28 cellular contexts compared by ENCODE assay signal in genomic region chr3:56986347-56986746, GRCh38.
DNase-seq lines count a peak whose midpoint lies in the region; ATAC-seq and TF ChIP-seq lines count a peak whose summit lies in the region.
"Had no signal": no experiment of that assay in that cellular context is flagged by ENCODE, and none has a peak within 500 bp of the region (broad histone marks: within the 10 kb centered on the region; RNA-seq: fewer than 3 reads in every experiment).

No MANE protein-coding gene starts in this region.

- DNase-seq in activated naive CD4-positive, alpha-beta T cell treated with anti-CD3 and anti-CD28 coated beads for 36 hours = no peak
- no peak for DNase-seq in activated naive CD4-positive, alpha-beta T cell treated with anti-CD3 and anti-CD28 coated beads, Interleukin-2, amount 10 ng/mL, durations not matched to agents 7 days and 5 days
- DNase-seq in adipocyte (ENCODE audit: low read depth) (no peak), smooth muscle cell (lab: John Stamatoyannopoulos, UW; ENCODE audit: unreplicated experiment) (no peak), sciatic nerve (ENCODE audit: low spot score) (no peak), NCI-H2107 treated with DMSO at 0.1 percent for 48 hours (lab: John Stamatoyannopoulos, UW; ENCODE audit: unreplicated experiment) (no peak), A172 (ENCODE audit: low spot score) (no peak)
- DNase-seq: activated naive CD4-positive, alpha-beta T cell treated with anti-CD3 and anti-CD28 coated beads, Interleukin-2, amount 50 U/mL, for 16 hours; aorta; DMS53; endodermal cell; foreskin melanocyte; H7; mammary epithelial cell; NCI-H1417 treated with DMSO at 0.1 percent for 48 hours; NCI-H2081 treated with DMSO at 0.1 percent for 48 hours; NCI-H774; right lobe of liver; stimulated activated naive CD4-positive, alpha-beta T cell treated with Interleukin-2 at 50 U/mL for 16 hours had no signal

- no peaks in the 10 kb centered on the region for H3K9me3 Mint-ChIP-seq in activated naive CD4-positive, alpha-beta T cell treated with anti-CD3 and anti-CD28 coated beads for 36 hours
- H3K9me3 Mint-ChIP-seq in activated naive CD4-positive, alpha-beta T cell treated with anti-CD3 and anti-CD28 coated beads, Interleukin-2, amount 10 ng/mL, durations not matched to agents 7 days and 5 days = no peaks in the 10 kb centered on the region
- H3K9me3 Mint-ChIP-seq: endodermal cell, neural crest cell had no signal

- peak overlapping the region; percentile 23 for H3K27ac Mint-ChIP-seq in activated naive CD4-positive, alpha-beta T cell treated with anti-CD3 and anti-CD28 coated beads for 36 hours
- no peak overlapping the region for H3K27ac Mint-ChIP-seq in activated naive CD4-positive, alpha-beta T cell treated with anti-CD3 and anti-CD28 coated beads, Interleukin-2, amount 10 ng/mL, durations not matched to agents 7 days and 5 days
- H3K27ac Mint-ChIP-seq: endodermal cell had no signal

- H3K4me1 ChIP-seq in HEK293 (ENCODE audit: control insufficient read depth, insufficient read depth, low read length) (no peaks in the 10 kb centered on the region), adipocyte (ENCODE audit: control insufficient read depth, insufficient read depth, low read length) (peaks cover 69% of the 10 kb centered on the region), smooth muscle cell (ENCODE audit: low read depth) (peaks cover 5% of the 10 kb centered on the region)
- H3K4me1 ChIP-seq: right lobe of liver had no signal

- H3K4me3 ChIP-seq in HEK293 (ENCODE audit: low read depth, low read length) = no peak overlapping the region
- no peak overlapping the region for H3K4me3 ChIP-seq in adipocyte (ENCODE audit: low read length)
- H3K4me3 ChIP-seq in smooth muscle cell = no peak overlapping the region
- H3K4me3 ChIP-seq: cardiac muscle cell, right lobe of liver, SK-N-MC, tibial nerve had no signal

- no peaks in the 10 kb centered on the region for H3K79me2 ChIP-seq in smooth muscle cell (ENCODE audit: low read depth)

- no peak for ATAC-seq in sciatic nerve
- ATAC-seq: esophagus mucosa, right lobe of liver had no signal

- H3K27ac ChIP-seq in HEK293 (ENCODE audit: extremely low read depth, low read depth, low read length) (no peak overlapping the region), smooth muscle cell (ENCODE audit: low read depth) (peak overlapping the region; percentile 74)
- H3K27ac ChIP-seq: cardiac muscle cell, KMS-11, right lobe of liver, RWPE1, SK-N-MC had no signal

- H3K4me3 Mint-ChIP-seq in activated naive CD4-positive, alpha-beta T cell treated with anti-CD3 and anti-CD28 coated beads for 36 hours = no peak overlapping the region
- no peak overlapping the region for H3K4me3 Mint-ChIP-seq in activated naive CD4-positive, alpha-beta T cell treated with anti-CD3 and anti-CD28 coated beads, Interleukin-2, amount 10 ng/mL, durations not matched to agents 7 days and 5 days
- H3K4me3 Mint-ChIP-seq: endodermal cell, neural crest cell had no signal

- H3K9ac ChIP-seq in adipocyte (ENCODE audit: low read length) (peak overlapping the region; percentile 39), smooth muscle cell (ENCODE audit: low read depth) (no peak overlapping the region)
- H3K9ac ChIP-seq: KMS-11 had no signal

- POLR2A ChIA-PET in HEK293 (lab: Yijun Ruan, JAX) = no interaction called here

- no peak for TF ChIP-seq CTCF in HEK293 (tag by site-specific recombination; IDR thresholded peaks at IDR 0.05)
- TF ChIP-seq CTCF in smooth muscle cell (IDR thresholded peaks at IDR 0.05; ENCODE audit: borderline replicate concordance, insufficient read depth, poor library complexity, severe bottlenecking) = no peak

- no peaks in the 10 kb centered on the region for H3K27me3 ChIP-seq in adipocyte (replicated peaks; ENCODE audit: control insufficient read depth, insufficient read depth, low read length)
- H3K27me3 ChIP-seq in smooth muscle cell (ENCODE audit: low read depth) = no peaks in the 10 kb centered on the region
- H3K27me3 ChIP-seq: BE2C, right lobe of liver, tibial nerve had no signal

- H3K4me2 ChIP-seq in smooth muscle cell = peak overlapping the region; percentile 58
- H3K4me2 ChIP-seq: KMS-11 had no signal

- H3K9me3 ChIP-seq in HEK293 (ENCODE audit: control insufficient read depth, insufficient read depth, low read depth, low read length) (no peaks in the 10 kb centered on the region), adipocyte (ENCODE audit: control insufficient read depth, low read length) (no peaks in the 10 kb centered on the region), smooth muscle cell (replicated peaks; ENCODE audit: low read depth) (no peaks in the 10 kb centered on the region)
- H3K9me3 ChIP-seq: BE2C, right lobe of liver, tibial nerve had no signal

- no peaks in the 10 kb centered on the region for H3K36me3 Mint-ChIP-seq in activated naive CD4-positive, alpha-beta T cell treated with anti-CD3 and anti-CD28 coated beads for 36 hours (ENCODE audit: low read depth)
- H3K36me3 Mint-ChIP-seq in activated naive CD4-positive, alpha-beta T cell treated with anti-CD3 and anti-CD28 coated beads, Interleukin-2, amount 10 ng/mL, durations not matched to agents 7 days and 5 days = no peaks in the 10 kb centered on the region

- CTCF ChIA-PET in activated naive CD4-positive, alpha-beta T cell treated with anti-CD3 and anti-CD28 coated beads for 36 hours (lab: Charles Lee) = interaction anchor here (0.5 to 6.2 kb wide), 15 partner anchors 9 to 293 kb away, joined by 3 to 187 read pairs (median 5); partner anchors contain the start of gene ARHGEF3
- CTCF ChIA-PET in activated naive CD4-positive, alpha-beta T cell treated with anti-CD3 and anti-CD28 coated beads, Interleukin-2, amount 10 ng/mL, durations not matched to agents 7 days and 5 days (lab: Charles Lee) = interaction anchor here (0.6 to 6.5 kb wide), 7 partner anchors 10 to 415 kb away, joined by 3 to 206 read pairs (median 25); partner anchors contain the start of gene ARHGEF3
- CTCF ChIA-PET in HEK293 (lab: Yijun Ruan, JAX) = interaction anchor here (0.6 to 6.3 kb wide), 2 partner anchors 283 to 751 kb away, joined by 3 to 97 read pairs; no protein-coding TSS in a partner anchor

- WGBS in smooth muscle cell (ENCODE audit: low lambda C conversion rate) = 67% methylated on average over 5 of the region's 5 CpGs

- no peaks in the 10 kb centered on the region for H4K20me1 ChIP-seq in smooth muscle cell (ENCODE audit: low read depth)

- H2AFZ ChIP-seq in smooth muscle cell (ENCODE audit: low read depth) = no peak overlapping the region

- peaks cover 5% of the 10 kb centered on the region for H3K27me3 Mint-ChIP-seq in activated naive CD4-positive, alpha-beta T cell treated with anti-CD3 and anti-CD28 coated beads for 36 hours (ENCODE audit: low read depth)
- H3K27me3 Mint-ChIP-seq in activated naive CD4-positive, alpha-beta T cell treated with anti-CD3 and anti-CD28 coated beads, Interleukin-2, amount 10 ng/mL, durations not matched to agents 7 days and 5 days = peaks cover 23% of the 10 kb centered on the region

- no peaks in the 10 kb centered on the region for H3K36me3 ChIP-seq in HEK293 (ENCODE audit: control insufficient read depth in 2 of 2, insufficient read depth in 1 of 2, low read length in 2 of 2)
- H3K36me3 ChIP-seq in adipocyte (ENCODE audit: control insufficient read depth, insufficient read depth, low read length, severe bottlenecking) = no peaks in the 10 kb centered on the region
- H3K36me3 ChIP-seq in smooth muscle cell (ENCODE audit: low read depth) = no peaks in the 10 kb centered on the region
- H3K36me3 ChIP-seq: BE2C, cardiac muscle cell, right lobe of liver, tibial nerve had no signal

- H3F3A ChIP-seq in smooth muscle cell (ENCODE audit: low read depth) = peaks cover 31% of the 10 kb centered on the region

- peaks cover 18% of the 10 kb centered on the region for H3K4me1 Mint-ChIP-seq in activated naive CD4-positive, alpha-beta T cell treated with anti-CD3 and anti-CD28 coated beads for 36 hours (ENCODE audit: low read depth)
- H3K4me1 Mint-ChIP-seq in activated naive CD4-positive, alpha-beta T cell treated with anti-CD3 and anti-CD28 coated beads, Interleukin-2, amount 10 ng/mL, durations not matched to agents 7 days and 5 days = peaks cover 29% of the 10 kb centered on the region

- intact Hi-C loops in activated naive CD4-positive, alpha-beta T cell treated with anti-CD3 and anti-CD28 coated beads for 36 hours (cut with micrococcal nuclease) = loop anchor here (5.0 kb wide), 1 partner anchor 644 kb away; no protein-coding TSS in a partner anchor
- intact Hi-C loops in sciatic nerve (cut with DNase I) = loop anchor here (5.0 kb wide), 1 partner anchor 284 kb away; no protein-coding TSS in a partner anchor

TF ChIP-seq in HEK293, 187 proteins besides CTCF, POLR2A, EP300 and RAD21:
- TF ChIP-seq GLIS1 (tag by site-specific recombination; IDR thresholded peaks at IDR 0.05) (no peak), ZBTB20 (tag by site-specific recombination; IDR thresholded peaks at IDR 0.05) (peak; percentile 54)
